Comparison of ENCODE assay signal across 10 cellular contexts in the genomic region with DNA sequence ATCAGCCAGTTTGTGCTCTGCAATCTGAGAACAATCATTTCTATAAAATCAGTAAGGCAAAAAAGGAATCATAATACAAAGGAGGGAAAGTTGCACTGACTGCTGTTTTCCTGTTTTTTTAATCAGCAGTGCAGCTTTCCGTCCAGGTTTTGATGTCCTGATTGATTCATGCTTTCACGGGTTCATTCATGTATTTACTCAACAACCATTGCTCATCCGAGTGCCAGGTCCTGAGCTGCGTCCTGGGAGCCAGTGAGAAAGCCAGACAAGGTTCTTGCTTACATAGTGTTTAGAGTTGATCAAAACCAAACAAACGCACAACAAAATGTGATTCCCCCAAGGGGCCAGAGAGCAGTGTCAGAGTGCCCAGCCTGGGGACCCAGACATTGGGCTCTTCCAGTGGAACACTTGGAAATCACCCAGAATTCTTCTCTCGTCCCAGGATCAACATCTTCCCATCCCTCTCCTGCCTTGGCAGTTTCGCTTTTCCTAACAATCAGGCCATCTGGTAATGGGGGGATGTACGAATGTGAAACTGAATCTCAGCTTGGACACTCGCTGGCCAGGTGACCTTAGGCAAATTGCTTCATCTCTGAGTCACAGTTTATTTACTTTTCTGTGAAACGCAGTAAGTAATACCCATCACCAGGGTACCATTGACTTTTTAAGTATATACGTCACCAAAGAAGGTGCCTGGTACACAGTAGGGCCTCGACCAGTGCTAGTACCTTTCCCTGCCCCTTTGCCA. TPM values are rescaled to one million over a fixed set of nuclear protein-coding genes. Genes with fewer than 3 reads are reported as not detected.
A peak's percentile ranks its signal among the peaks of the same experiment; 100 is the strongest.
DNase-seq lines count a peak whose midpoint lies in the region; ATAC-seq and TF ChIP-seq lines count a peak whose summit lies in the region.
"Had no signal": no experiment of that assay in that cellular context is flagged by ENCODE, and none has a peak within 500 bp of the region (broad histone marks: within the 10 kb centered on the region; RNA-seq: fewer than 3 reads in every experiment).

No MANE protein-coding gene starts in this region.

- peak; percentile 16 for ATAC-seq in lung (ENCODE audit: insufficient read depth, low FRiP score)
- no peak for ATAC-seq in HG03045 (IDR thresholded peaks at IDR 0.05; ENCODE audit: unreplicated experiment)
- ATAC-seq: naive thymus-derived CD8-positive, alpha-beta T cell had no signal

- H3K9me3 Mint-ChIP-seq in endodermal cell = no peaks in the 10 kb centered on the region
- H3K9me3 Mint-ChIP-seq: naive thymus-derived CD8-positive, alpha-beta T cell had no signal

- H3K27ac ChIP-seq in mammary epithelial cell (ENCODE audit: insufficient read depth, low read depth, low read length) = no peak overlapping the region
- H3K27ac ChIP-seq in lung (ENCODE audit: low read depth in 1 of 2, low read length in 1 of 2) = peak overlapping the region in 1 of 2 donors; percentile 68
- no peak overlapping the region for H3K27ac ChIP-seq in endodermal cell (ENCODE audit: low read depth, low read length)

- peaks cover 19% of the 10 kb centered on the region for H3K27me3 Mint-ChIP-seq in endodermal cell (ENCODE audit: insufficient read depth)

- in situ Hi-C loops in mammary epithelial cell (cut with MboI; ENCODE audit: low sequenced_read_pairs in 2 of 2) = no loop called here

- H3K4me2 ChIP-seq in mammary epithelial cell (ENCODE audit: insufficient read depth, low read depth, low read length) = no peak overlapping the region

- no peak overlapping the region for H3K27ac Mint-ChIP-seq in endodermal cell
- H3K27ac Mint-ChIP-seq: naive thymus-derived CD8-positive, alpha-beta T cell had no signal

- H3K4me1 ChIP-seq in mammary epithelial cell (ENCODE audit: insufficient read depth, low read length) (no peaks in the 10 kb centered on the region), lung (ENCODE audit: control insufficient read depth in 2 of 2, insufficient read depth in 2 of 2, low read length in 2 of 2) (peaks cover 3 to 15% of the 10 kb centered on the region in 2 donors), endodermal cell (ENCODE audit: control insufficient read depth, insufficient read depth, low read length) (peaks cover 3% of the 10 kb centered on the region)

- H3K27me3 ChIP-seq in mammary epithelial cell (ENCODE audit: insufficient read depth, low read length) = no peaks in the 10 kb centered on the region
- no peaks in the 10 kb centered on the region for H3K27me3 ChIP-seq in lung (ENCODE audit: control insufficient read depth, insufficient read depth)
- H3K27me3 ChIP-seq in endodermal cell (ENCODE audit: control insufficient read depth, insufficient read depth, low read length, poor library complexity, severe bottlenecking) = no peaks in the 10 kb centered on the region

- CTCF ChIA-PET in mammary epithelial cell (lab: Charles Lee; ENCODE audit: low non-redundant PET) = no interaction called here

- H3K4me3 Mint-ChIP-seq in endodermal cell = no peak overlapping the region
- H3K4me3 Mint-ChIP-seq: naive thymus-derived CD8-positive, alpha-beta T cell had no signal

- dilution Hi-C loops in mammary epithelial cell (cut with HindIII; ENCODE audit: low sequenced_read_pairs) = loop anchor here (5.0 kb wide), 1 partner anchor 141 kb away; no protein-coding TSS in a partner anchor

- no peaks in the 10 kb centered on the region for H3K9me3 ChIP-seq in mammary epithelial cell (replicated peaks; ENCODE audit: insufficient read depth, low read length)
- H3K9me3 ChIP-seq in lung (ENCODE audit: control insufficient read depth in 2 of 2, insufficient read depth in 1 of 2, low read length in 1 of 2) = no peaks in the 10 kb centered on the region
- H3K9me3 ChIP-seq in endodermal cell (ENCODE audit: control insufficient read depth, low read length) = no peaks in the 10 kb centered on the region

- no peaks in the 10 kb centered on the region for H3K4me1 Mint-ChIP-seq in endodermal cell
- H3K4me1 Mint-ChIP-seq: naive thymus-derived CD8-positive, alpha-beta T cell had no signal

- BruUV-seq in mammary epithelial cell (replicated peaks; lab: Mats Ljungman, UMichigan) = no TSS peak

- no peaks in the 10 kb centered on the region for H3K36me3 ChIP-seq in mammary epithelial cell (ENCODE audit: insufficient read depth, low read length)
- H3K36me3 ChIP-seq in lung (ENCODE audit: control insufficient read depth in 2 of 2, insufficient read depth in 2 of 2, low read length in 2 of 2) = no peaks in the 10 kb centered on the region
- H3K36me3 ChIP-seq in endodermal cell (ENCODE audit: control insufficient read depth, insufficient read depth, low read length) = no peaks in the 10 kb centered on the region

- H3K4me3 ChIP-seq in mammary epithelial cell (replicated peaks in 1 of 3; ENCODE audit: insufficient read depth in 1 of 3, low read depth in 2 of 3, low read length in 3 of 3) (no peak overlapping the region), lung (no peak overlapping the region), endodermal cell (ENCODE audit: low read length) (no peak overlapping the region)

- H2AFZ ChIP-seq in mammary epithelial cell (ENCODE audit: low read depth, low read length) = no peak overlapping the region

- no peak overlapping the region for H3K9ac ChIP-seq in mammary epithelial cell (ENCODE audit: insufficient read depth, low read length)
- H3K9ac ChIP-seq in endodermal cell (ENCODE audit: extremely low read depth, low read length, poor library complexity, severe bottlenecking) = no peak overlapping the region

- no peaks in the 10 kb centered on the region for H3K79me2 ChIP-seq in mammary epithelial cell (ENCODE audit: insufficient read depth, low read length)

- H3K36me3 Mint-ChIP-seq in endodermal cell (ENCODE audit: low read depth) = no peaks in the 10 kb centered on the region
- H3K36me3 Mint-ChIP-seq: naive thymus-derived CD8-positive, alpha-beta T cell had no signal

- TF ChIP-seq CTCF in mammary epithelial cell (conservative IDR thresholded peaks at IDR 0.05 in 1 of 2, IDR thresholded peaks at IDR 0.05 in 1 of 2; ENCODE audit: extremely low read depth in 1 of 2, insufficient read depth in 1 of 2, low read depth in 1 of 2, low read length in 2 of 2) (no peak), lung (IDR thresholded peaks at IDR 0.05; ENCODE audit: control extremely low read depth, extremely low read depth) (no peak), endodermal cell (conservative IDR thresholded peaks at IDR 0.05) (no peak)

- WGBS in mammary epithelial cell (ENCODE audit: low coverage, missing lambda C conversion rate) = 77% methylated on average over 12 of the region's 12 CpGs
- WGBS in lung, 2 donors = 28 to 52% methylated on average over 12 of the region's 12 CpGs
- 79 to 90% methylated on average over 8 to 12 of the region's 12 CpGs for WGBS in endodermal cell (ENCODE audit: insufficient coverage in 1 of 2, insufficient read length in 1 of 2), 2 experiments

- DNase-seq in DMS53 (lab: John Stamatoyannopoulos, UW) (peak; percentile 96), NCI-H2196 (lab: John Stamatoyannopoulos, UW; ENCODE audit: unreplicated experiment) (peak; percentile 80), mammary epithelial cell (peak; percentile 53), lung (ENCODE audit: low spot score) (no peak), endodermal cell (no peak), SK-N-DZ (ENCODE audit: low spot score) (no peak), NCI-H1930 (lab: John Stamatoyannopoulos, UW) (no peak)
- DNase-seq: GDM1; naive thymus-derived CD8-positive, alpha-beta T cell had no signal

- no peaks in the 10 kb centered on the region for H4K20me1 ChIP-seq in mammary epithelial cell (ENCODE audit: insufficient read depth, low read length)

- intact Hi-C loops in mammary epithelial cell (cut with micrococcal nuclease) = no loop called here

RNA-seq across cellular contexts. Expression of a gene that starts 13.3 kb away (rescaled TPM):
- total RNA-seq in mammary epithelial cell = under 1 TPM in 1 of 2 donors, not detected in 1; 0.54 TPM
- 1.9 TPM for polyA plus RNA-seq in mammary epithelial cell
- not detected for polyA minus RNA-seq in mammary epithelial cell
- total RNA-seq in lung = under 1 TPM; 0.21 to 0.57 TPM
- polyA plus RNA-seq in lung = under 1 TPM; 0.10 to 0.57 TPM
- total RNA-seq in endodermal cell = 1 to 10 TPM; 1.4 to 2.7 TPM
- 13.9 TPM for polyA plus RNA-seq in endodermal cell (2013, experiment 1 of 2)
- polyA plus RNA-seq in endodermal cell (2013, experiment 2 of 2) = 12.4 TPM
- polyA plus RNA-seq in SK-N-DZ (2014; cell fraction: cytosol; rRNA removed) = 51.6 and 83.8 TPM in 2 replicates
- polyA plus RNA-seq in SK-N-DZ (2014; cell fraction: nucleus; rRNA removed) = 59.9 and 62.5 TPM in 2 replicates
- total RNA-seq: naive thymus-derived CD8-positive, alpha-beta T cell had no signal
- polyA plus RNA-seq: naive thymus-derived CD8-positive, alpha-beta T cell had no signal

RNA-seq across cellular contexts. Expression of a gene that starts 33.8 kb away (rescaled TPM):
- total RNA-seq in mammary epithelial cell (10 to 100 TPM in 1 of 2 donors, under 1 TPM in 1; under 0.01 to 25.2 TPM), lung (1 to 10 TPM in 1 of 2 donors, under 1 TPM in 1; 0.80 to 1.4 TPM), endodermal cell (10 to 100 TPM; 43.5 to 64.7 TPM)
- polyA plus RNA-seq in mammary epithelial cell (20.9 TPM), lung (under 1 TPM; 0.70 to 0.87 TPM)
- 28.8 TPM for polyA minus RNA-seq in mammary epithelial cell
- 45.3 TPM for polyA plus RNA-seq in endodermal cell (2013, experiment 1 of 2)
- polyA plus RNA-seq in endodermal cell (2013, experiment 2 of 2) = 46.4 TPM
- 23.5 and 30.3 TPM in 2 replicates for polyA plus RNA-seq in SK-N-DZ (2014; cell fraction: cytosol; rRNA removed)
- 62.3 and 71.5 TPM in 2 replicates for polyA plus RNA-seq in SK-N-DZ (2014; cell fraction: nucleus; rRNA removed)
- total RNA-seq: naive thymus-derived CD8-positive, alpha-beta T cell had no signal
- polyA plus RNA-seq: naive thymus-derived CD8-positive, alpha-beta T cell had no signal

Comparison
In these comparisons a context has a peak if more than half of its experiments do, and no peak if none do; other contexts are left out.
1. DNase-seq: peak in DMS53 (single experiment), NCI-H2196 (single experiment) and mammary epithelial cell (single experiment); none in lung (single experiment), endodermal cell (single experiment), SK-N-DZ (single experiment) and NCI-H1930 (0 of 2).